1 cellular context compared by ENCODE assay signal in the genomic region with DNA sequence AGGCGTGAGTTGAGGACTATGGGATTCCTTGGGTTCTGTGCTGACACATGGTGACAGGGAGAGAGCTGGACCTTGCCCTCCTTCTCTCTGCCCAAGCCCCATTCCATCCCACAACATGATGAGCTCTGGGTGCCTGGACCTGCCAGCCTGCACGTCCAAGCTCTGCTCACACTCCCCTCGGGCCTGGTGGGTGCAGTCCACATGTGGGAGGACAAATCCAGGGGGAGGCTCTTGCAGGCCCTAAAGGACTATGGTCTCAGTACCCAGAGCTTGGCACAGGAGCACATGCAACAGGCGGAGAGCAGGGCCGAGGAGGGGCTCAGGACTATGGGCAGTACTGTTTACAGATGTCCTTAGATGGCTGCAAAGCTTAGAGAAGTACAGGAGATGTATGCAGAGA.
TF ChIP-seq lines count a peak whose summit lies in the region.

No MANE protein-coding gene starts in this region.

TF ChIP-seq in GM12878, 131 proteins besides CTCF, POLR2A, EP300 and RAD21:
- no peak for TF ChIP-seq MXI1 (IDR thresholded peaks at IDR 0.05; ENCODE audit: low read depth, low read length)
- no peak for TF ChIP-seq NKRF (conservative IDR thresholded peaks at IDR 0.05)
